ENCODE assay signal across 15 cellular contexts in genomic region chr11:36774603-36775002, GRCh38.
DNase-seq lines count a peak whose midpoint lies in the region; ATAC-seq and TF ChIP-seq lines count a peak whose summit lies in the region.
"Had no signal": no experiment of that assay in that cellular context is flagged by ENCODE, and none has a peak within 500 bp of the region (broad histone marks: within the 10 kb centered on the region; RNA-seq: fewer than 3 reads in every experiment).

No MANE protein-coding gene starts in this region.

- no peak overlapping the region for H3K9ac ChIP-seq in Karpas-422 (ENCODE audit: low read length)

- H3K27me3 ChIP-seq in suprapubic skin: no peaks in the 10 kb centered on the region
- no peaks in the 10 kb centered on the region for H3K27me3 ChIP-seq in Karpas-422 (ENCODE audit: low read length)
- H3K27me3 ChIP-seq: upper lobe of right lung had no signal

- no peaks in the 10 kb centered on the region for H3K79me2 ChIP-seq in Karpas-422 (ENCODE audit: low read length)

- no peak overlapping the region for H2AFZ ChIP-seq in Karpas-422 (ENCODE audit: low read length)

- H3K36me3 ChIP-seq in suprapubic skin: no peaks in the 10 kb centered on the region
- no peaks in the 10 kb centered on the region for H3K36me3 ChIP-seq in Karpas-422 (ENCODE audit: insufficient read depth, low read length)
- H3K36me3 ChIP-seq: lower lobe of right lung, upper lobe of right lung had no signal

- H3K9me2 ChIP-seq in Karpas-422 (replicated peaks; ENCODE audit: insufficient read depth, low read length): no peaks in the 10 kb centered on the region

- TF ChIP-seq POLR2A in suprapubic skin (IDR thresholded peaks at IDR 0.05): no peak

- WGBS in suprapubic skin: 33% methylated on average over 1 of the region's 1 CpG

- no peak overlapping the region for H3K4me2 ChIP-seq in Karpas-422 (ENCODE audit: low read depth, low read length, poor library complexity, severe bottlenecking)

- no peak for ATAC-seq in HG03196 (IDR thresholded peaks at IDR 0.05; ENCODE audit: unreplicated experiment)
- ATAC-seq in GM21381 (IDR thresholded peaks at IDR 0.05; ENCODE audit: unreplicated experiment): no peak
- ATAC-seq: lower lobe of right lung, upper lobe of right lung had no signal

- DNase-seq in GM04503 (ENCODE audit: low read depth) (peak; percentile 45), RPMI7951 (ENCODE audit: low read depth) (peak; percentile 15), fibroblast of pulmonary artery (ENCODE audit: low read depth) (peak; percentile 36), suprapubic skin (ENCODE audit: low spot score in 2 of 2) (no peak), Karpas-422 (no peak)
- DNase-seq: activated B cell treated with CpG ODN at 0.5 μM for 24 hours; activated naive CD4-positive, alpha-beta T cell treated with anti-CD3 and anti-CD28 coated beads for 36 hours; central memory CD4-positive, alpha-beta T cell; lower lobe of right lung; stimulated activated CD4-positive, alpha-beta T cell treated with anti-CD3 and anti-CD28 coated beads, Interleukin-2, amount 100 ng/mL, for 24 hours; SW 1271; upper lobe of right lung had no signal

- no peaks in the 10 kb centered on the region for H4K20me1 ChIP-seq in Karpas-422 (ENCODE audit: insufficient read depth, low read depth, low read length)

- TF ChIP-seq CTCF in fibroblast of pulmonary artery (IDR thresholded peaks at IDR 0.05; ENCODE audit: low read length, missing control alignments): no peak
- TF ChIP-seq CTCF in suprapubic skin (IDR thresholded peaks at IDR 0.05): no peak

- peaks cover 7% of the 10 kb centered on the region for H3K4me1 ChIP-seq in suprapubic skin
- H3K4me1 ChIP-seq in Karpas-422 (ENCODE audit: low read length): no peaks in the 10 kb centered on the region
- H3K4me1 ChIP-seq: lower lobe of right lung, upper lobe of right lung had no signal

- H3K4me3 ChIP-seq in fibroblast of pulmonary artery (replicated peaks; ENCODE audit: low read depth, low read length) (no peak overlapping the region), suprapubic skin (no peak overlapping the region), Karpas-422 (ENCODE audit: low read length) (no peak overlapping the region)
- H3K4me3 ChIP-seq: lower lobe of right lung, upper lobe of right lung had no signal

- H3K27ac ChIP-seq in suprapubic skin (peak overlapping the region; percentile 40), Karpas-422 (ENCODE audit: low read length) (no peak overlapping the region)
- H3K27ac ChIP-seq: HL-60, lower lobe of right lung, upper lobe of right lung had no signal

- no peaks in the 10 kb centered on the region for H3K9me3 ChIP-seq in suprapubic skin
- no peaks in the 10 kb centered on the region for H3K9me3 ChIP-seq in Karpas-422 (ENCODE audit: low read length)
- H3K9me3 ChIP-seq: lower lobe of right lung, upper lobe of right lung had no signal

- TF ChIP-seq EP300 in suprapubic skin (IDR thresholded peaks at IDR 0.05): no peak

Comparison
In these comparisons a context has a peak if more than half of its experiments do, and no peak if none do; other contexts are left out.
1. DNase-seq: peak in GM04503 (single experiment), RPMI7951 (single experiment) and fibroblast of pulmonary artery (single experiment); none in suprapubic skin (0 of 2) and Karpas-422 (single experiment).